ENCODE assay signal across 2 cellular contexts in the genomic region with DNA sequence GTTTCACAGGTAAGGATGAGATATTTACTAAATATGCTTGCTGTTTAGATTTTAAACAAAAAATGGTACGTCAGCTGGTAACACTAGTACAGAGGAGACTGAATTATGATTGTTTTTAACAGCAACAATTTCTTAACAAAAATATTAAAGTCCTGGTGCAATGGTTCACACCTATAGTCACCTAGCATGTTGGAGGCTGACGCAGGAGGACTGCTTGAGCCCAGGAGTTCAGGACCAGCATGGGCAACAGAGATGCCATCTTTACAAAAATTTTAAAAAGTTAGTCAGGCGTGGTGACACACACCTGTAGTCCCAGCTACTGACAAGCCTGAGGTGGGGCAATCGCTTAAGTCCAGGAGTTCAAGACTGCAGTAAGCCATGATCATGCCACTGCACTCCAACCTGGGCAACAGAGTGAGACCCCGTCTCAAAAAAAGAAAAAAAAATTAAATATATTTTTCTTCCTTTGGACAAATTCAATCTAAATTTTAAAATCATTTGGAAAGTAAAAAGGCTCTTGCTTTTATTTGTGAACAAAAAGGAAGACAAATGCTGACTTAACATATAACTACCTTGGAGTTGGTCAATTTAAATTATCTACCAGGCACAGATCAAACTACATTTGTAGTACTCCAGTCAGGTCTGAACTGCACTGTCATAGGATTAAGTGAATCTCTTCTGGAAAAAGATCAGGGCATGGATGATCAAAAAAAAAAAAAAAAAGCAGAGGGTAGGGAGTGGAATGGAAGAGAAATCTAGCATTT.
TF ChIP-seq lines count a peak whose summit lies in the region.

No MANE protein-coding gene starts in this region.

TF ChIP-seq in HepG2, 621 proteins besides CTCF, POLR2A, EP300 and RAD21:
- TF ChIP-seq MAFK (conservative IDR thresholded peaks at IDR 0.05 in 1 of 2, IDR thresholded peaks at IDR 0.05 in 1 of 2; ENCODE audit: low read length in 2 of 2) (peak; percentile 75 to 78), MAFF (IDR thresholded peaks at IDR 0.05; ENCODE audit: low read depth, low read length) (peak; percentile 45), PAWR (CRISPR knock-in tag; IDR thresholded peaks at IDR 0.05; ENCODE audit: borderline replicate concordance) (no peak)

TF ChIP-seq in K562, 482 proteins besides CTCF, POLR2A, EP300 and RAD21:
- no peak for TF ChIP-seq ILK (tag; IDR thresholded peaks at IDR 0.05; ENCODE audit: borderline replicate concordance, low read depth)
- no peak for TF ChIP-seq FOXJ3 (CRISPR knock-in tag; IDR thresholded peaks at IDR 0.05)
- no peak for TF ChIP-seq ERF (CRISPR knock-in tag; IDR thresholded peaks at IDR 0.05)
- TF ChIP-seq MAFG (tag; conservative IDR thresholded peaks at IDR 0.05): 0 out of 2 replicates have a peak, but pooled peaks have one; percentile 22
- peak; percentile 74 for TF ChIP-seq ZNF316 (IDR thresholded peaks at IDR 0.05)
- TF ChIP-seq KLF6 (CRISPR knock-in tag; IDR thresholded peaks at IDR 0.05; ENCODE audit: borderline replicate concordance): no peak
- TF ChIP-seq PPARD (CRISPR knock-in tag; IDR thresholded peaks at IDR 0.05): no peak
- no peak for TF ChIP-seq HMGN3 (IDR thresholded peaks at IDR 0.05; ENCODE audit: borderline replicate concordance, extremely low read depth, insufficient read length, low read depth, low read length)
- TF ChIP-seq ZNF121 (CRISPR knock-in tag; conservative IDR thresholded peaks at IDR 0.05): 0 out of 2 replicates have a peak, but pooled peaks have one; percentile 29
- TF ChIP-seq C11orf30 (IDR thresholded peaks at IDR 0.05; ENCODE audit: low read depth): peak; percentile 54; the same call in 1 of the 2 replicates
